ENCODE assay signal across 18 cellular contexts in genomic region chr16:55899857-55900256, GRCh38. TPM values are rescaled to one million over a fixed set of nuclear protein-coding genes. Genes with fewer than 3 reads are reported as not detected.
A peak's percentile ranks its signal among the peaks of the same experiment; 100 is the strongest.
DNase-seq lines count a peak whose midpoint lies in the region; ATAC-seq and TF ChIP-seq lines count a peak whose summit lies in the region.
"Had no signal": no experiment of that assay in that cellular context is flagged by ENCODE, and none has a peak within 500 bp of the region (broad histone marks: within the 10 kb centered on the region; RNA-seq: fewer than 3 reads in every experiment).

No MANE protein-coding gene starts in this region.

- H3K27me3 Mint-ChIP-seq in H9 (ENCODE audit: low read depth), result peaks cover 17% of the 10 kb centered on the region
- H3K27me3 Mint-ChIP-seq in stimulated activated memory B cell treated with anti-CD40 and anti-IgM and Interleukin-4, amounts not matched to agents 10 μg/mL and 1 μg/mL and 100 μg/mL, for 72 hours, result peaks cover 14% of the 10 kb centered on the region
- H3K27me3 Mint-ChIP-seq in effector memory CD8-positive, alpha-beta T cell, result peaks cover 47 to 76% of the 10 kb centered on the region in 2 donors

- no peak overlapping the region for H3K14ac ChIP-seq in H9 (ENCODE audit: insufficient read depth, low read length)

- H4K5ac ChIP-seq in H9 (ENCODE audit: insufficient read length, low read depth, low read length), result no peak overlapping the region

- H3K9me3 Mint-ChIP-seq in H9, result peaks cover 19 to 27% of the 10 kb centered on the region in 2 experiments
- H3K9me3 Mint-ChIP-seq in stimulated activated memory B cell treated with anti-CD40 and anti-IgM and Interleukin-4, amounts not matched to agents 10 μg/mL and 1 μg/mL and 100 μg/mL, for 72 hours, result peaks cover 21% of the 10 kb centered on the region
- H3K9me3 Mint-ChIP-seq in effector memory CD8-positive, alpha-beta T cell, result peaks cover 5 to 6% of the 10 kb centered on the region in 2 donors

- no peak overlapping the region for H2BK20ac ChIP-seq in H9 (ENCODE audit: low read depth, low read length, poor library complexity, severe bottlenecking)

- no peak for TF ChIP-seq POLR2A in esophagus muscularis mucosa (IDR thresholded peaks at IDR 0.05; ENCODE audit: low read depth)

- no peak overlapping the region for H3K23ac ChIP-seq in H9 (ENCODE audit: insufficient read length, low read depth, low read length)

- H3K79me2 ChIP-seq in H9 (ENCODE audit: insufficient read depth, low read length), result no peaks in the 10 kb centered on the region

- H3K4me3 ChIP-seq in BLaER1 treated with 17β-estradiol and CSF1 and Interleukin-3, amounts not matched to agents 10 nM and 100 nM, result no peak overlapping the region
- H3K4me3 ChIP-seq in esophagus muscularis mucosa, result no peak overlapping the region
- H3K4me3 ChIP-seq: HAP-1 had no signal

- H3K23me2 ChIP-seq in H9 (ENCODE audit: insufficient read length, low read depth, low read length, poor library complexity, severe bottlenecking), result no peaks in the 10 kb centered on the region

- no peak overlapping the region for H3T11ph ChIP-seq in H9 (ENCODE audit: low read length)

- intact Hi-C loops in esophagus muscularis mucosa (cut with DNase I), result no loop called here

- no peak overlapping the region for H3K27ac Mint-ChIP-seq in H9
- H3K27ac Mint-ChIP-seq in stimulated activated memory B cell treated with anti-CD40 and anti-IgM and Interleukin-4, amounts not matched to agents 10 μg/mL and 1 μg/mL and 100 μg/mL, for 72 hours, result no peak overlapping the region
- H3K27ac Mint-ChIP-seq in effector memory CD8-positive, alpha-beta T cell, result no peak overlapping the region
- H3K27ac Mint-ChIP-seq: CD14-positive monocyte; CD4-positive, alpha-beta memory T cell had no signal

- no peak overlapping the region for H3K18ac ChIP-seq in H9 (ENCODE audit: insufficient read length, low read depth, low read length)

- peak overlapping the region in 7 of 11 experiments; percentile 14 to 42 (median 19); a peak in 7 of 22 replicates for H3K4me2 ChIP-seq in BLaER1 treated with 17β-estradiol and CSF1 and Interleukin-3, amounts not matched to agents 10 nM and 100 nM
- no peak overlapping the region for H3K4me2 ChIP-seq in H9 (ENCODE audit: insufficient read depth, insufficient read length, low read length)

- no peak overlapping the region for H2BK12ac ChIP-seq in H9 (ENCODE audit: insufficient read length, low read depth, low read length)

- H3K27me3 ChIP-seq in BLaER1 treated with 17β-estradiol and CSF1 and Interleukin-3, amounts not matched to agents 10 nM and 100 nM, result no peaks in the 10 kb centered on the region
- H3K27me3 ChIP-seq in H9 (ENCODE audit: insufficient read depth, low read length), result no peaks in the 10 kb centered on the region
- H3K27me3 ChIP-seq in esophagus muscularis mucosa, result no peaks in the 10 kb centered on the region
- H3K27me3 ChIP-seq: BE2C had no signal

- TF ChIP-seq CTCF in H9 (conservative IDR thresholded peaks at IDR 0.05) (no peak), esophagus muscularis mucosa (IDR thresholded peaks at IDR 0.05) (no peak)

- DNase-seq in H9 (peak; percentile 4), esophagus muscularis mucosa (ENCODE audit: extremely low spot score) (peak; percentile 85), NCI-H1105 (lab: John Stamatoyannopoulos, UW) (no peak), hypothalamus (lab: John Stamatoyannopoulos, UW) (no peak)
- no peak for DNase-seq in effector memory CD8-positive, alpha-beta T cell
- DNase-seq: ACHN; BE2C; CD4-positive, alpha-beta memory T cell; DMS153; DMS79; GDM1 had no signal

- H3K79me1 ChIP-seq in H9 (ENCODE audit: insufficient read depth, low read depth, low read length, poor library complexity, severe bottlenecking), result no peaks in the 10 kb centered on the region

- ATAC-seq in stimulated activated memory B cell treated with anti-CD40 and anti-IgM and Interleukin-4, amounts not matched to agents 10 μg/mL and 1 μg/mL and 100 μg/mL, for 72 hours, result peak; percentile 48
- no peak for ATAC-seq in effector memory CD8-positive, alpha-beta T cell (replicated peaks)
- ATAC-seq in GM21515 (IDR thresholded peaks at IDR 0.05; ENCODE audit: unreplicated experiment), result no peak

- H3K56ac ChIP-seq in H9 (ENCODE audit: insufficient read length, low read depth, low read length), result no peak overlapping the region

- WGBS in H9 (ENCODE audit: extremely low coverage, insufficient read length, low lambda C conversion rate), result no CpG with 5 or more reads among the region's 3 CpGs
- WGBS in esophagus muscularis mucosa, result 52% methylated on average over 3 of the region's 3 CpGs

- H3K9ac ChIP-seq in BLaER1 treated with 17β-estradiol and CSF1 and Interleukin-3, amounts not matched to agents 10 nM and 100 nM, result no peak overlapping the region
- H3K9ac ChIP-seq in H9 (ENCODE audit: extremely low read depth, insufficient read length, low read length), result no peak overlapping the region

- H2AFZ ChIP-seq in H9 (ENCODE audit: low read length), result no peak overlapping the region

- no peak overlapping the region for H3K27ac ChIP-seq in BLaER1 treated with 17β-estradiol and CSF1 and Interleukin-3, amounts not matched to agents 10 nM and 100 nM
- H3K27ac ChIP-seq in H9 (ENCODE audit: insufficient read length, low read depth, low read length) (no peak overlapping the region), esophagus muscularis mucosa (replicated peaks in 1 of 4) (no peak overlapping the region)

- TF ChIP-seq EP300 in esophagus muscularis mucosa (IDR thresholded peaks at IDR 0.05), result no peak

- H2BK5ac ChIP-seq in H9 (ENCODE audit: insufficient read length, low read length), result no peak overlapping the region

- no peaks in the 10 kb centered on the region for H3K36me3 ChIP-seq in BLaER1 treated with 17β-estradiol and CSF1 and Interleukin-3, amounts not matched to agents 10 nM and 100 nM
- no peaks in the 10 kb centered on the region for H3K36me3 ChIP-seq in esophagus muscularis mucosa
- H3K36me3 ChIP-seq: BE2C, HAP-1 had no signal

- no peak overlapping the region for H3K4ac ChIP-seq in H9 (ENCODE audit: low read depth, low read length)

- no peaks in the 10 kb centered on the region for H4K20me1 ChIP-seq in BLaER1 treated with 17β-estradiol and CSF1 and Interleukin-3, amounts not matched to agents 10 nM and 100 nM
- H4K20me1 ChIP-seq in H9 (ENCODE audit: control insufficient read depth, insufficient read depth, insufficient read length), result no peaks in the 10 kb centered on the region

- H3K4me3 Mint-ChIP-seq in H9, result no peak overlapping the region
- H3K4me3 Mint-ChIP-seq in stimulated activated memory B cell treated with anti-CD40 and anti-IgM and Interleukin-4, amounts not matched to agents 10 μg/mL and 1 μg/mL and 100 μg/mL, for 72 hours, result no peak overlapping the region
- no peak overlapping the region for H3K4me3 Mint-ChIP-seq in effector memory CD8-positive, alpha-beta T cell
- H3K4me3 Mint-ChIP-seq: CD14-positive monocyte; CD4-positive, alpha-beta memory T cell had no signal

- 0 out of 4 replicates have a peak, but pooled peaks cover 0 to 2% of the 10 kb centered on the region in 2 experiments for H3K4me1 Mint-ChIP-seq in H9
- H3K4me1 Mint-ChIP-seq in stimulated activated memory B cell treated with anti-CD40 and anti-IgM and Interleukin-4, amounts not matched to agents 10 μg/mL and 1 μg/mL and 100 μg/mL, for 72 hours, result no peaks in the 10 kb centered on the region
- no peaks in the 10 kb centered on the region for H3K4me1 Mint-ChIP-seq in effector memory CD8-positive, alpha-beta T cell (ENCODE audit: low read depth in 2 of 2)
- H3K4me1 Mint-ChIP-seq: CD14-positive monocyte; CD4-positive, alpha-beta memory T cell had no signal

- no peak overlapping the region for H2BK15ac ChIP-seq in H9 (ENCODE audit: low read depth, low read length)

- H2BK120ac ChIP-seq in H9 (ENCODE audit: low read depth, low read length, poor library complexity, severe bottlenecking), result no peak overlapping the region

- no peaks in the 10 kb centered on the region; a peak in 1 of 7 replicates for H3K36me3 Mint-ChIP-seq in H9 (ENCODE audit: insufficient read depth in 1 of 3, low read depth in 3 of 3)
- no peaks in the 10 kb centered on the region for H3K36me3 Mint-ChIP-seq in stimulated activated memory B cell treated with anti-CD40 and anti-IgM and Interleukin-4, amounts not matched to agents 10 μg/mL and 1 μg/mL and 100 μg/mL, for 72 hours
- no peaks in the 10 kb centered on the region for H3K36me3 Mint-ChIP-seq in effector memory CD8-positive, alpha-beta T cell (ENCODE audit: insufficient read depth)
- H3K36me3 Mint-ChIP-seq: CD14-positive monocyte; CD4-positive, alpha-beta memory T cell had no signal

- peaks cover 41 to 53% (median 48%) of the 10 kb centered on the region in 11 experiments for H3K9me3 ChIP-seq in BLaER1 treated with 17β-estradiol and CSF1 and Interleukin-3, amounts not matched to agents 10 nM and 100 nM (replicated peaks in 1 of 11)
- no peaks in the 10 kb centered on the region for H3K9me3 ChIP-seq in H9 (ENCODE audit: control insufficient read depth, low read depth, low read length)
- H3K9me3 ChIP-seq in esophagus muscularis mucosa, result peaks cover 0 to 20% (median 7%) of the 10 kb centered on the region in 4 donors
- H3K9me3 ChIP-seq: BE2C, HAP-1 had no signal

- no peak overlapping the region for H4K91ac ChIP-seq in H9 (ENCODE audit: insufficient read length, low read depth, low read length)

- H2AK5ac ChIP-seq in H9 (ENCODE audit: insufficient read length, low read length), result no peak overlapping the region

- H3K4me1 ChIP-seq in BLaER1 treated with 17β-estradiol and CSF1 and Interleukin-3, amounts not matched to agents 10 nM and 100 nM, result peaks cover 0 to 22% (median 4%) of the 10 kb centered on the region in 10 experiments; a peak in 9 of 20 replicates
- no peaks in the 10 kb centered on the region for H3K4me1 ChIP-seq in H9 (ENCODE audit: insufficient read depth, low read length)
- no peaks in the 10 kb centered on the region for H3K4me1 ChIP-seq in esophagus muscularis mucosa
- H3K4me1 ChIP-seq: BE2C, HAP-1 had no signal

- H4K8ac ChIP-seq in H9 (replicated peaks; ENCODE audit: insufficient read length, low read depth, low read length), result no peak overlapping the region

RNA-seq across cellular contexts. Expression of gene CES5A, which starts 24.7 kb away (rescaled TPM):
- total RNA-seq in H9 (2021) (not detected in 2 replicates), esophagus muscularis mucosa (not detected)
- total RNA-seq: CD4-positive, alpha-beta memory T cell; Daoy; H1 had no signal

Comparison
In these comparisons a context has a peak if more than half of its experiments do, and no peak if none do; other contexts are left out.
1. DNase-seq: peak in H9 (single experiment) and esophagus muscularis mucosa (single experiment); none in effector memory CD8-positive, alpha-beta T cell (0 of 3), NCI-H1105 (single experiment) and hypothalamus (0 of 51).